17 cellular contexts compared by ENCODE assay signal in genomic region chr13:22107549-22107948, GRCh38.
A peak's percentile ranks its signal among the peaks of the same experiment; 100 is the strongest.
DNase-seq lines count a peak whose midpoint lies in the region; ATAC-seq and TF ChIP-seq lines count a peak whose summit lies in the region.
"Had no signal": no experiment of that assay in that cellular context is flagged by ENCODE, and none has a peak within 500 bp of the region (broad histone marks: within the 10 kb centered on the region; RNA-seq: fewer than 3 reads in every experiment).

No MANE protein-coding gene starts in this region.

- 26 to 44% (median 34%) methylated on average over 4 of the region's 4 CpGs for WGBS in adrenal gland, 4 donors
- 48 to 63% methylated on average over 4 of the region's 4 CpGs for WGBS in lung, 2 donors

- no peaks in the 10 kb centered on the region for H3K9me3 Mint-ChIP-seq in CD8-positive, alpha-beta T cell
- H3K9me3 Mint-ChIP-seq: activated naive CD4-positive, alpha-beta T cell treated with anti-CD3 and anti-CD28 coated beads, Interleukin-2, amount 50 U/mL, for 24 hours had no signal

- no peak overlapping the region for H3K4me3 ChIP-seq in CD8-positive, alpha-beta T cell (ENCODE audit: low read depth, low read length)
- H3K4me3 ChIP-seq in adrenal gland = no peak overlapping the region
- H3K4me3 ChIP-seq in lung = no peak overlapping the region
- H3K4me3 ChIP-seq: BLaER1 treated with 17β-estradiol and CSF1 and Interleukin-3, amounts not matched to agents 10 nM and 100 nM; uterus had no signal

- ATAC-seq in CD8-positive, alpha-beta T cell = peak; percentile 29
- peak; percentile 22 for ATAC-seq in lung (ENCODE audit: insufficient read depth, low FRiP score)
- no peak for ATAC-seq in HG02840 (IDR thresholded peaks at IDR 0.05; ENCODE audit: low FRiP score, unreplicated experiment)
- ATAC-seq: stimulated activated memory B cell treated with anti-CD40 and anti-IgM and Interleukin-4, amounts not matched to agents 10 μg/mL and 1 μg/mL and 100 μg/mL, for 72 hours had no signal

- H3K4me3 Mint-ChIP-seq in CD8-positive, alpha-beta T cell = no peak overlapping the region
- H3K4me3 Mint-ChIP-seq: activated naive CD4-positive, alpha-beta T cell treated with anti-CD3 and anti-CD28 coated beads, Interleukin-2, amount 50 U/mL, for 24 hours; neural crest cell; stimulated activated memory B cell treated with anti-CD40 and anti-IgM and Interleukin-4, amounts not matched to agents 10 μg/mL and 1 μg/mL and 100 μg/mL, for 72 hours had no signal

- intact Hi-C loops in CD8-positive, alpha-beta T cell (cut with DNase I, micrococcal nuclease) = no loop called here
- intact Hi-C loops in adrenal gland (cut with DNase I) = no loop called here

- no peaks in the 10 kb centered on the region for H3K27me3 Mint-ChIP-seq in CD8-positive, alpha-beta T cell (ENCODE audit: low read depth)
- H3K27me3 Mint-ChIP-seq: activated naive CD4-positive, alpha-beta T cell treated with anti-CD3 and anti-CD28 coated beads, Interleukin-2, amount 50 U/mL, for 24 hours; stimulated activated memory B cell treated with anti-CD40 and anti-IgM and Interleukin-4, amounts not matched to agents 10 μg/mL and 1 μg/mL and 100 μg/mL, for 72 hours had no signal

- no peak for TF ChIP-seq POLR2A in adrenal gland (IDR thresholded peaks at IDR 0.05)

- H3K36me3 ChIP-seq in CD8-positive, alpha-beta T cell (ENCODE audit: insufficient read depth, low read length) = no peaks in the 10 kb centered on the region
- H3K36me3 ChIP-seq in adrenal gland (replicated peaks in 1 of 2) = no peaks in the 10 kb centered on the region
- H3K36me3 ChIP-seq in lung (ENCODE audit: control insufficient read depth in 2 of 2, insufficient read depth in 2 of 2, low read length in 2 of 2) = no peaks in the 10 kb centered on the region
- H3K36me3 ChIP-seq: BLaER1 treated with 17β-estradiol and CSF1 and Interleukin-3, amounts not matched to agents 10 nM and 100 nM; uterus had no signal

- DNase-seq in CD8-positive, alpha-beta T cell = no peak
- DNase-seq in HuH-7 (ENCODE audit: low spot score) (peak; percentile 23), adrenal gland (peak in 2 of 7 donors; percentile 28 to 43), lung (ENCODE audit: low spot score) (no peak), islet precursor cell (no peak), NCI-H446 (lab: John Stamatoyannopoulos, UW) (no peak), NCI-H2171 (lab: John Stamatoyannopoulos, UW) (no peak)
- DNase-seq: KBM-7; NCI-H1436 treated with DMSO at 0.1 percent for 48 hours; Right ventricle myocardium superior; stimulated activated CD4-positive, alpha-beta T cell treated with anti-CD3 and anti-CD28 coated beads, Interleukin-4, amount 100 ng/mL, for 4 hours; uterus had no signal

- H3K4me1 Mint-ChIP-seq in CD8-positive, alpha-beta T cell (ENCODE audit: low read depth) = peaks cover 28% of the 10 kb centered on the region

- H3K4me1 ChIP-seq in CD8-positive, alpha-beta T cell (ENCODE audit: insufficient read depth, low read length) = peaks cover 19% of the 10 kb centered on the region
- H3K4me1 ChIP-seq in adrenal gland (replicated peaks in 1 of 2) (peaks cover 33 to 34% of the 10 kb centered on the region in 2 donors), lung (ENCODE audit: control insufficient read depth in 2 of 2, insufficient read depth in 2 of 2, low read length in 2 of 2) (peaks cover 0 to 9% of the 10 kb centered on the region in 2 donors)
- H3K4me1 ChIP-seq: uterus had no signal

- TF ChIP-seq CTCF in CD8-positive, alpha-beta T cell (IDR thresholded peaks at IDR 0.05) = no peak
- TF ChIP-seq CTCF in adrenal gland (IDR thresholded peaks at IDR 0.05) (no peak), lung (IDR thresholded peaks at IDR 0.05; ENCODE audit: control extremely low read depth, extremely low read depth) (no peak)

- H3K27ac Mint-ChIP-seq in CD8-positive, alpha-beta T cell = peak overlapping the region; percentile 32
- H3K27ac Mint-ChIP-seq: stimulated activated memory B cell treated with anti-CD40 and anti-IgM and Interleukin-4, amounts not matched to agents 10 μg/mL and 1 μg/mL and 100 μg/mL, for 72 hours had no signal

- no peaks in the 10 kb centered on the region for H3K36me3 Mint-ChIP-seq in CD8-positive, alpha-beta T cell
- H3K36me3 Mint-ChIP-seq: activated naive CD4-positive, alpha-beta T cell treated with anti-CD3 and anti-CD28 coated beads, Interleukin-2, amount 50 U/mL, for 24 hours; stimulated activated memory B cell treated with anti-CD40 and anti-IgM and Interleukin-4, amounts not matched to agents 10 μg/mL and 1 μg/mL and 100 μg/mL, for 72 hours had no signal

- POLR2A ChIA-PET in CD8-positive, alpha-beta T cell (lab: Charles Lee) = interaction anchor here (0.6 kb wide), 1 partner anchor 26 kb away, joined by 4 read pairs; no protein-coding TSS in a partner anchor

- H3K27ac ChIP-seq in CD8-positive, alpha-beta T cell (ENCODE audit: low read depth, low read length) = no peak overlapping the region
- H3K27ac ChIP-seq in adrenal gland = peak overlapping the region in 4 of 5 donors; percentile 45 to 82 (median 58)
- no peak overlapping the region for H3K27ac ChIP-seq in lung (ENCODE audit: low read depth in 1 of 2, low read length in 1 of 2)
- H3K27ac ChIP-seq: uterus had no signal

- CTCF ChIA-PET in CD8-positive, alpha-beta T cell (lab: Charles Lee) = no interaction called here

- no peaks in the 10 kb centered on the region for H3K27me3 ChIP-seq in CD8-positive, alpha-beta T cell (ENCODE audit: insufficient read depth, low read length)
- H3K27me3 ChIP-seq in adrenal gland (no peaks in the 10 kb centered on the region), lung (ENCODE audit: control insufficient read depth, insufficient read depth) (no peaks in the 10 kb centered on the region)
- H3K27me3 ChIP-seq: BLaER1 treated with 17β-estradiol and CSF1 and Interleukin-3, amounts not matched to agents 10 nM and 100 nM; uterus had no signal

- no peaks in the 10 kb centered on the region for H3K9me3 ChIP-seq in CD8-positive, alpha-beta T cell (ENCODE audit: low read length)
- H3K9me3 ChIP-seq in adrenal gland (replicated peaks in 1 of 3) (no peaks in the 10 kb centered on the region), lung (ENCODE audit: control insufficient read depth in 2 of 2, insufficient read depth in 1 of 2, low read length in 1 of 2) (no peaks in the 10 kb centered on the region)
- H3K9me3 ChIP-seq: uterus had no signal

Comparison
In these comparisons a context has a peak if more than half of its experiments do, and no peak if none do; other contexts are left out.
1. H3K27ac ChIP-seq: peak in adrenal gland (4 of 5); none in CD8-positive, alpha-beta T cell (single experiment) and lung (0 of 2).